Comparison of ENCODE assay signal across 8 cellular contexts in the genomic region with DNA sequence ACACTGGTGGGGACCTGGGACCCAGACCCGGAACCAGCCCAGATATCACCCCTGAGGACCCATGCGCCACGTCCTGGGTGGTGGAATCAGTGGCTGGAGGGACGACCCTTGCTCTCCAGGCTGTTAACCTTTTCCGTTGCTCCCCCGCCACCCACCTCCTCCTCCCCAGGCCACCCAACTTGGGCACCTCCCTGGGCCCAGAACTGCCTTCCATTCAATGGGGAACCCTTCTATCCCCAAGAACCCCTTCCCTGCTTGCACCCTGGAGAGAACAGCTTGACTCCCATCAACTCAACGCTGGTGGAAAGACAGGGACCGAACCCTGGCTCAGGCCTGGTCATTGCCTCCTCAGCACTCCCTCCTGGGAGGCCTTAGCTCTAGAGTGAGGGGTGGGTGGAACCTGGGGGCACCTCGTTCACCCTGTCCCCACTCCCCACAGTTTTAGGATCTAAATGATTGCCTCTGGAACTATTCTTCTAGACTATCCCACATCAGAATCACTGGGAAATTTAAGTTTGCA. TPM values are rescaled to one million over a fixed set of nuclear protein-coding genes. Genes with fewer than 3 reads are reported as not detected.
A peak's percentile ranks its signal among the peaks of the same experiment; 100 is the strongest.
DNase-seq lines count a peak whose midpoint lies in the region; ATAC-seq and TF ChIP-seq lines count a peak whose summit lies in the region.

No MANE protein-coding gene starts in this region.

- POLR2A ChIA-PET in Panc1 (lab: Charles Lee), result no interaction called here

- H3K4me3 ChIP-seq in GM08714 (ENCODE audit: low read length) (peak overlapping the region; percentile 49; the same call in 1 of the 2 replicates), Panc1 (ENCODE audit: low read depth in 2 of 2, low read length in 2 of 2) (peak overlapping the region; percentile 58 to 74), esophagus squamous epithelium (peak overlapping the region; percentile 58 to 90 (median 82)), psoas muscle (peak overlapping the region; percentile 90)

- in situ Hi-C loops in Panc1 (cut with HindIII; ENCODE audit: low pct_unique_long_range_greater_than_20kb, low sequenced_read_pairs), result no loop called here

- H3K27ac ChIP-seq in Panc1 (ENCODE audit: low read length) (peak overlapping the region; percentile 83), esophagus squamous epithelium (peak overlapping the region; percentile 78 to 84 (median 82)), psoas muscle (peak overlapping the region; percentile 76)

- BruUV-seq in Panc1 (replicated peaks; lab: Mats Ljungman, UMichigan), result no TSS peak

- H3K36me3 ChIP-seq in Panc1 (ENCODE audit: control insufficient read depth, insufficient read depth, low read length) (no peaks in the 10 kb centered on the region), esophagus squamous epithelium (no peaks in the 10 kb centered on the region), psoas muscle (ENCODE audit: insufficient read depth in 1 of 2, low read depth in 1 of 2) (no peaks in the 10 kb centered on the region)

- H3K4me1 ChIP-seq in Panc1 (ENCODE audit: control insufficient read depth, insufficient read depth, low read length) (peaks cover 2% of the 10 kb centered on the region), esophagus squamous epithelium (peaks cover 19 to 31% (median 19%) of the 10 kb centered on the region in 3 donors), psoas muscle (peaks cover 40% of the 10 kb centered on the region)

- H3K27me3 ChIP-seq in Panc1 (ENCODE audit: control insufficient read depth, insufficient read depth, low read length) (no peaks in the 10 kb centered on the region), esophagus squamous epithelium (peaks cover 0 to 9% (median 0%) of the 10 kb centered on the region in 4 donors), psoas muscle (ENCODE audit: insufficient read depth in 3 of 3, low read length in 2 of 3) (no peaks in the 10 kb centered on the region)

- H3K9me3 ChIP-seq in Panc1 (ENCODE audit: control insufficient read depth, insufficient read depth, low read depth, low read length) (no peaks in the 10 kb centered on the region), esophagus squamous epithelium (no peaks in the 10 kb centered on the region), psoas muscle (no peaks in the 10 kb centered on the region)

- CTCF ChIA-PET in Panc1 (lab: Charles Lee), result interaction anchor here (0.8 to 2.2 kb wide), 4 partner anchors 28 to 1218 kb away, joined by 3 to 6 read pairs (median 4); no protein-coding TSS in a partner anchor

- whole genome bisulfite sequencing in esophagus squamous epithelium, 2 donors, result 57 to 76% methylated on average over 5 to 8 of the region's 9 CpGs
- WGBS in psoas muscle, 3 donors, result 41 to 47% (median 42%) methylated on average over 9 of the region's 9 CpGs

- no peak for DNase-seq in Panc1 (ENCODE audit: low read depth, low spot score)
- DNase-seq in esophagus squamous epithelium (lab: John Stamatoyannopoulos, UW), result no peak
- DNase-seq in psoas muscle, result no peak
- DNase-seq in RPMI8226, result no peak
- DNase-seq in cerebellar nuclear complex (lab: John Stamatoyannopoulos, UW), result no peak

- no peak for ATAC-seq in Panc1
- ATAC-seq in psoas muscle, result no peak
- no peak for ATAC-seq in HG02885 (IDR thresholded peaks at IDR 0.05; ENCODE audit: poor library complexity, unreplicated experiment)
- ATAC-seq in GM18867 (IDR thresholded peaks at IDR 0.05; ENCODE audit: unreplicated experiment), result no peak

- TF ChIP-seq CTCF in Panc1 (IDR thresholded peaks at IDR 0.05) (no peak), esophagus squamous epithelium (IDR thresholded peaks at IDR 0.05) (no peak), psoas muscle (IDR thresholded peaks at IDR 0.05) (no peak)

- intact Hi-C loops in Panc1 (cut with micrococcal nuclease; ENCODE audit: unreplicated experiment), result loop anchor here (10.0 kb wide), 1 partner anchor 65 kb away; no protein-coding TSS in a partner anchor
- intact Hi-C loops in esophagus squamous epithelium (cut with DNase I), result loop anchor here (5.0 kb wide), 1 partner anchor 68 kb away; no protein-coding TSS in a partner anchor
- intact Hi-C loops in psoas muscle (cut with DNase I), result loop anchor here (1.0 to 5.0 kb wide), 5 partner anchors 38 to 111 kb away; a partner anchor contains a TSS

- TF ChIP-seq POLR2A in esophagus squamous epithelium (IDR thresholded peaks at IDR 0.05), result no peak

RNA-seq across cellular contexts. Expression of a gene that starts 5.7 kb away (rescaled TPM):
- total RNA-seq in Panc1 (2021; ENCODE audit: unreplicated experiment) (17.1 TPM), esophagus squamous epithelium (10 to 100 TPM in 3 of 4 donors, 1 to 10 TPM in 1; 4.6 to 31.7 (median 17.3) TPM), psoas muscle (100 to 1,000 TPM in 3 of 4 donors, 10 to 100 TPM in 1; 90.5 to 192 (median 123) TPM)
- polyA plus RNA-seq in Panc1 (2012; ENCODE audit: insufficient read length), result 18.5 TPM
- 100 to 1,000 TPM; 302 to 749 (median 618) TPM for polyA plus RNA-seq in psoas muscle

RNA-seq across cellular contexts. Expression of a gene that starts 13.4 kb away (rescaled TPM):
- total RNA-seq in Panc1 (2021; ENCODE audit: unreplicated experiment), result 0.67 TPM
- polyA plus RNA-seq in Panc1 (2012; ENCODE audit: insufficient read length), result 2.1 TPM
- 1 to 10 TPM in 1 of 4 donors, under 1 TPM in 3; 0.19 to 1.4 (median 0.61) TPM for total RNA-seq in esophagus squamous epithelium
- total RNA-seq in psoas muscle, result 1 to 10 TPM in 3 of 4 donors, under 1 TPM in 1; 0.67 to 2.3 (median 1.2) TPM
- 1 to 10 TPM in 1 of 3 donors, under 1 TPM in 2; 0.13 to 1.2 (median 0.23) TPM for polyA plus RNA-seq in psoas muscle

RNA-seq across cellular contexts. Expression of a gene that starts 23.0 kb away (rescaled TPM):
- total RNA-seq in Panc1 (2021; ENCODE audit: unreplicated experiment) (0.21 TPM), esophagus squamous epithelium (100 to 1,000 TPM in 2 of 4 donors, 10 to 100 TPM in 2; 54.9 to 204 (median 96.4) TPM), psoas muscle (not detected)
- polyA plus RNA-seq in Panc1 (2012; ENCODE audit: insufficient read length), result 0.12 TPM
- polyA plus RNA-seq in psoas muscle, result under 1 TPM in 2 of 3 donors, not detected in 1; 0.01 to 0.18 TPM

RNA-seq across cellular contexts. Expression of a gene that starts 35.9 kb away (rescaled TPM):
- total RNA-seq in Panc1 (2021; ENCODE audit: unreplicated experiment) (56.7 TPM), esophagus squamous epithelium (10 to 100 TPM; 17.4 to 27.9 (median 25.8) TPM), psoas muscle (10 to 100 TPM; 17.0 to 34.4 (median 25.8) TPM)
- polyA plus RNA-seq in Panc1 (2012; ENCODE audit: insufficient read length), result 65.2 TPM
- 10 to 100 TPM; 26.9 to 72.2 (median 39.8) TPM for polyA plus RNA-seq in psoas muscle

RNA-seq across cellular contexts. Expression of a gene that starts 36.0 kb away (rescaled TPM):
- total RNA-seq in Panc1 (2021; ENCODE audit: unreplicated experiment) (67.3 TPM), esophagus squamous epithelium (10 to 100 TPM; 17.9 to 32.4 (median 18.4) TPM), psoas muscle (100 to 1,000 TPM in 2 of 4 donors, 10 to 100 TPM in 2; 65.1 to 258 (median 129) TPM)
- 179 TPM for polyA plus RNA-seq in Panc1 (2012; ENCODE audit: insufficient read length)
- polyA plus RNA-seq in psoas muscle, result 100 to 1,000 TPM; 131 to 233 (median 216) TPM

Comparison
In these comparisons a context has a peak if more than half of its experiments do, and no peak if none do; other contexts are left out.
1. RNA of a gene that starts 23.0 kb away (total RNA-seq): 54.9 to 204 TPM in esophagus squamous epithelium; 0.21 TPM in Panc1 (single experiment) and not detected in psoas muscle; every median in the first group is over 10 times any median in the second.
2. Peak in every context shown above with its lines, with median percentiles within 50 percentile points of each other: H3K4me3 ChIP-seq and H3K27ac ChIP-seq.